40 cellular contexts compared by ENCODE assay signal in genomic region chr6:167342879-167343610, GRCh38. TPM values are rescaled to one million over a fixed set of nuclear protein-coding genes. Genes with fewer than 3 reads are reported as not detected.
"Had no signal": no experiment of that assay in that cellular context is flagged by ENCODE, and none has a peak within 500 bp of the region (broad histone marks: within the 10 kb centered on the region; RNA-seq: fewer than 3 reads in every experiment).

No MANE protein-coding gene starts in this region.

- H3K27ac ChIP-seq: adrenal gland, body of pancreas, epithelial cell of prostate, esophagus squamous epithelium, gastroesophageal sphincter had no signal

- H3K4me3 Mint-ChIP-seq: activated CD4-positive, alpha-beta memory T cell treated with anti-CD3 and anti-CD28 coated beads for 36 hours; activated CD4-positive, alpha-beta T cell treated with anti-CD3 and anti-CD28 coated beads for 36 hours; activated CD4-positive, alpha-beta T cell treated with anti-CD3 and anti-CD28 coated beads, Interleukin-2, amount 10 ng/mL, durations not matched to agents 24 days and 14 days; activated CD8-positive, alpha-beta memory T cell treated with anti-CD3 and anti-CD28 coated beads, Interleukin-2, amount 10 ng/mL, durations not matched to agents 7 days and 5 days; activated CD8-positive, alpha-beta T cell treated with anti-CD3 and anti-CD28 coated beads, Interleukin-2, amount 10 ng/mL, durations not matched to agents 7 days and 5 days; activated naive CD4-positive, alpha-beta T cell treated with anti-CD3 and anti-CD28 coated beads for 36 hours; activated naive CD4-positive, alpha-beta T cell treated with anti-CD3 and anti-CD28 coated beads, Interleukin-2, amount 50 U/mL, for 24 hours; activated naive CD8-positive, alpha-beta T cell treated with anti-CD3 and anti-CD28 coated beads for 36 hours; activated naive CD8-positive, alpha-beta T cell treated with anti-CD3 and anti-CD28 coated beads, Interleukin-2, amount 50 U/mL, for 24 hours; activated T-helper 1 cell treated with anti-CD3 and anti-CD28 coated beads, Interleukin-12 subunit alpha, Interleukin-12 subunit beta, Interleukin-2, Interleukin-4 antibody, amounts not matched to agents 30 ng/mL and 10 ng/mL and 1 ng/mL, durations not matched to agents 14 hours and 24 hours and 36 hours; effector memory CD8-positive, alpha-beta T cell had no signal

- H3K27me3 ChIP-seq: adrenal gland, body of pancreas had no signal

- H3K4me1 ChIP-seq: adrenal gland, body of pancreas, esophagus squamous epithelium, gastroesophageal sphincter had no signal

- ATAC-seq: activated CD4-positive, alpha-beta T cell treated with anti-CD3 and anti-CD28 coated beads for 36 hours; activated CD8-positive, alpha-beta memory T cell treated with anti-CD3 and anti-CD28 coated beads, Interleukin-2, amount 10 ng/mL, durations not matched to agents 7 days and 5 days; activated CD8-positive, alpha-beta T cell treated with anti-CD3 and anti-CD28 coated beads, Interleukin-2, amount 10 ng/mL, durations not matched to agents 7 days and 5 days; activated naive CD8-positive, alpha-beta T cell treated with anti-CD3 and anti-CD28 coated beads, Interleukin-2, amount 50 U/mL, for 24 hours; body of pancreas; effector memory CD8-positive, alpha-beta T cell; gastroesophageal sphincter had no signal

- H3K9me3 ChIP-seq: adrenal gland, body of pancreas, esophagus squamous epithelium, gastroesophageal sphincter had no signal

- H3K4me1 Mint-ChIP-seq: activated CD4-positive, alpha-beta T cell treated with anti-CD3 and anti-CD28 coated beads for 36 hours; activated CD4-positive, alpha-beta T cell treated with anti-CD3 and anti-CD28 coated beads, Interleukin-2, amount 10 ng/mL, durations not matched to agents 24 days and 14 days; activated CD8-positive, alpha-beta memory T cell treated with anti-CD3 and anti-CD28 coated beads, Interleukin-2, amount 10 ng/mL, durations not matched to agents 7 days and 5 days; activated naive CD4-positive, alpha-beta T cell treated with anti-CD3 and anti-CD28 coated beads, Interleukin-2, amount 50 U/mL, for 24 hours; activated naive CD8-positive, alpha-beta T cell treated with anti-CD3 and anti-CD28 coated beads for 36 hours; activated naive CD8-positive, alpha-beta T cell treated with anti-CD3 and anti-CD28 coated beads, Interleukin-2, amount 50 U/mL, for 24 hours had no signal

- H3K36me3 Mint-ChIP-seq: activated CD4-positive, alpha-beta memory T cell treated with anti-CD3 and anti-CD28 coated beads for 36 hours; activated CD8-positive, alpha-beta memory T cell treated with anti-CD3 and anti-CD28 coated beads, Interleukin-2, amount 10 ng/mL, durations not matched to agents 7 days and 5 days; activated naive CD8-positive, alpha-beta T cell treated with anti-CD3 and anti-CD28 coated beads for 36 hours had no signal

- H3K4me3 ChIP-seq: adrenal gland, body of pancreas, esophagus squamous epithelium, gastroesophageal sphincter had no signal

- H3K9me3 Mint-ChIP-seq: activated CD4-positive, alpha-beta memory T cell treated with anti-CD3 and anti-CD28 coated beads for 36 hours; activated CD4-positive, alpha-beta T cell treated with anti-CD3 and anti-CD28 coated beads, Interleukin-2, amount 10 ng/mL, durations not matched to agents 24 days and 14 days; activated naive CD4-positive, alpha-beta T cell treated with anti-CD3 and anti-CD28 coated beads for 36 hours; activated naive CD4-positive, alpha-beta T cell treated with anti-CD3 and anti-CD28 coated beads, Interleukin-2, amount 50 U/mL, for 24 hours; activated naive CD8-positive, alpha-beta T cell treated with anti-CD3 and anti-CD28 coated beads for 36 hours; activated naive CD8-positive, alpha-beta T cell treated with anti-CD3 and anti-CD28 coated beads, Interleukin-2, amount 50 U/mL, for 24 hours; activated T-helper 1 cell treated with anti-CD3 and anti-CD28 coated beads, Interleukin-12 subunit alpha, Interleukin-12 subunit beta, Interleukin-2, Interleukin-4 antibody, amounts not matched to agents 30 ng/mL and 10 ng/mL and 1 ng/mL, durations not matched to agents 14 hours and 24 hours and 36 hours; activated T-helper 2 cell treated with anti-CD3 and anti-CD28 coated beads, Interferon-gamma antibody, Interleukin-2, Interleukin-4, amounts not matched to agents 10 μg/mL and 5 μg/mL and 100 μg/mL, durations not matched to agents 14 hours and 24 hours and 36 hours; effector memory CD8-positive, alpha-beta T cell had no signal

- H3K36me3 ChIP-seq: adrenal gland, esophagus squamous epithelium, gastroesophageal sphincter had no signal

- H3K27ac Mint-ChIP-seq: activated CD4-positive, alpha-beta memory T cell treated with anti-CD3 and anti-CD28 coated beads for 36 hours; activated CD4-positive, alpha-beta T cell treated with anti-CD3 and anti-CD28 coated beads for 36 hours; activated CD4-positive, alpha-beta T cell treated with anti-CD3 and anti-CD28 coated beads, Interleukin-2, amount 10 ng/mL, durations not matched to agents 24 days and 14 days; activated CD8-positive, alpha-beta memory T cell treated with anti-CD3 and anti-CD28 coated beads, Interleukin-2, amount 10 ng/mL, durations not matched to agents 7 days and 5 days; activated CD8-positive, alpha-beta T cell treated with anti-CD3 and anti-CD28 coated beads, Interleukin-2, amount 10 ng/mL, durations not matched to agents 7 days and 5 days; activated naive CD4-positive, alpha-beta T cell treated with anti-CD3 and anti-CD28 coated beads for 36 hours; activated naive CD4-positive, alpha-beta T cell treated with anti-CD3 and anti-CD28 coated beads, Interleukin-2, amount 50 U/mL, for 24 hours; activated naive CD8-positive, alpha-beta T cell treated with anti-CD3 and anti-CD28 coated beads for 36 hours; activated naive CD8-positive, alpha-beta T cell treated with anti-CD3 and anti-CD28 coated beads, Interleukin-2, amount 50 U/mL, for 24 hours; activated T-helper 1 cell treated with anti-CD3 and anti-CD28 coated beads, Interleukin-12 subunit alpha, Interleukin-12 subunit beta, Interleukin-2, Interleukin-4 antibody, amounts not matched to agents 30 ng/mL and 10 ng/mL and 1 ng/mL, durations not matched to agents 14 hours and 24 hours and 36 hours; activated T-helper 2 cell treated with anti-CD3 and anti-CD28 coated beads, Interferon-gamma antibody, Interleukin-2, Interleukin-4, amounts not matched to agents 10 μg/mL and 5 μg/mL and 100 μg/mL, durations not matched to agents 14 hours and 24 hours and 36 hours; effector memory CD8-positive, alpha-beta T cell had no signal

- FAIRE-seq: colon, endothelial cell of umbilical vein had no signal

- H3K27me3 Mint-ChIP-seq: activated naive CD4-positive, alpha-beta T cell treated with anti-CD3 and anti-CD28 coated beads, Interleukin-2, amount 50 U/mL, for 24 hours had no signal

- DNase-seq: activated CD4-positive, alpha-beta memory T cell treated with anti-CD3 and anti-CD28 coated beads for 36 hours; activated CD4-positive, alpha-beta T cell treated with anti-CD3 and anti-CD28 coated beads for 36 hours; activated CD4-positive, alpha-beta T cell treated with anti-CD3 and anti-CD28 coated beads, Interleukin-2, amount 10 ng/mL, durations not matched to agents 24 days and 14 days; activated CD4-positive, CD25-positive, alpha-beta regulatory T cell; activated CD4-positive, CD25-positive, alpha-beta regulatory T cell treated with anti-CD3 and anti-CD28 coated beads, Interleukin-2, amount 50 U/mL, for 72 hours; activated CD8-positive, alpha-beta memory T cell treated with anti-CD3 and anti-CD28 coated beads, Interleukin-2, amount 10 ng/mL, durations not matched to agents 7 days and 5 days; activated CD8-positive, alpha-beta memory T cell treated with anti-CD3 and anti-CD28 coated beads, Interleukin-2, amount 50 U/mL, for 4 hours; activated CD8-positive, alpha-beta T cell treated with anti-CD3 and anti-CD28 coated beads, Interleukin-2, amount 10 ng/mL, durations not matched to agents 7 days and 5 days; activated effector memory CD4-positive, alpha-beta T cell treated with anti-CD3 and anti-CD28 coated beads, Interleukin-2, amount 50 U/mL, for 16 hours; activated naive CD4-positive, alpha-beta T cell treated with anti-CD3 and anti-CD28 coated beads for 36 hours; activated naive CD8-positive, alpha-beta T cell treated with anti-CD3 and anti-CD28 coated beads for 36 hours; activated naive CD8-positive, alpha-beta T cell treated with anti-CD3 and anti-CD28 coated beads, Interleukin-2, amount 50 U/mL, for 24 hours; activated T-cell treated with anti-CD3 and anti-CD28 coated beads, Interleukin-2, amount 50 U/mL, for 1 hour; activated T-cell treated with anti-CD3 and anti-CD28 coated beads, Interleukin-2, amount 50 U/mL, for 48 hours; adrenal gland; amygdala; aorta; body of pancreas; caudate nucleus; cortex of kidney; dermis blood vessel endothelial cell; effector CD4-positive, alpha-beta T cell; effector memory CD8-positive, alpha-beta T cell; esophagus squamous epithelium; foreskin melanocyte; T-helper 2 cell had no signal

RNA-seq across cellular contexts. Expression of gene TTLL2, which starts 18.2 kb away (rescaled TPM):
- total RNA-seq: activated CD4-positive, alpha-beta memory T cell treated with anti-CD3 and anti-CD28 coated beads for 36 hours; activated CD4-positive, alpha-beta T cell treated with anti-CD3 and anti-CD28 coated beads for 36 hours; activated CD4-positive, alpha-beta T cell treated with anti-CD3 and anti-CD28 coated beads, Interleukin-2, amount 10 ng/mL, durations not matched to agents 24 days and 14 days; activated CD8-positive, alpha-beta memory T cell treated with anti-CD3 and anti-CD28 coated beads for 36 hours; activated CD8-positive, alpha-beta memory T cell treated with anti-CD3 and anti-CD28 coated beads, Interleukin-2, amount 10 ng/mL, durations not matched to agents 7 days and 5 days; activated CD8-positive, alpha-beta T cell treated with anti-CD3 and anti-CD28 coated beads, Interleukin-2, amount 10 ng/mL, durations not matched to agents 7 days and 5 days; activated naive CD4-positive, alpha-beta T cell treated with anti-CD3 and anti-CD28 coated beads for 36 hours; activated naive CD8-positive, alpha-beta T cell treated with anti-CD3 and anti-CD28 coated beads for 36 hours; activated T-helper 1 cell treated with anti-CD3 and anti-CD28 coated beads, Interleukin-12 subunit alpha, Interleukin-12 subunit beta, Interleukin-2, Interleukin-4 antibody, amounts not matched to agents 30 ng/mL and 10 ng/mL and 1 ng/mL, durations not matched to agents 14 hours and 24 hours and 36 hours; activated T-helper 2 cell treated with anti-CD3 and anti-CD28 coated beads, Interferon-gamma antibody, Interleukin-2, Interleukin-4, amounts not matched to agents 10 μg/mL and 5 μg/mL and 100 μg/mL, durations not matched to agents 14 hours and 24 hours and 36 hours; adrenal gland; aorta; body of pancreas; chondrocyte; dermis blood vessel endothelial cell; endothelial cell of umbilical vein; esophagus squamous epithelium; fibroblast of lung; fibroblast of villous mesenchyme; gastroesophageal sphincter; glomerular endothelial cell; T-helper 1 cell treated with Interleukin-12 subunit alpha and Interleukin-12 subunit beta and Interleukin-4 antibody, amounts not matched to agents 30 ng/mL and 1 ng/mL, for 36 hours had no signal
- polyA plus RNA-seq: adrenal gland, aorta, endothelial cell of umbilical vein, esophagus, fibroblast of lung had no signal

RNA-seq across cellular contexts. Expression of gene UNC93A, which starts 51.9 kb away (rescaled TPM):
- total RNA-seq: activated CD4-positive, alpha-beta memory T cell treated with anti-CD3 and anti-CD28 coated beads for 36 hours; activated CD4-positive, alpha-beta T cell treated with anti-CD3 and anti-CD28 coated beads for 36 hours; activated CD4-positive, alpha-beta T cell treated with anti-CD3 and anti-CD28 coated beads, Interleukin-2, amount 10 ng/mL, durations not matched to agents 24 days and 14 days; activated CD8-positive, alpha-beta memory T cell treated with anti-CD3 and anti-CD28 coated beads for 36 hours; activated CD8-positive, alpha-beta memory T cell treated with anti-CD3 and anti-CD28 coated beads, Interleukin-2, amount 10 ng/mL, durations not matched to agents 7 days and 5 days; activated CD8-positive, alpha-beta T cell treated with anti-CD3 and anti-CD28 coated beads, Interleukin-2, amount 10 ng/mL, durations not matched to agents 7 days and 5 days; activated naive CD4-positive, alpha-beta T cell treated with anti-CD3 and anti-CD28 coated beads for 36 hours; activated naive CD8-positive, alpha-beta T cell treated with anti-CD3 and anti-CD28 coated beads for 36 hours; activated T-helper 1 cell treated with anti-CD3 and anti-CD28 coated beads, Interleukin-12 subunit alpha, Interleukin-12 subunit beta, Interleukin-2, Interleukin-4 antibody, amounts not matched to agents 30 ng/mL and 10 ng/mL and 1 ng/mL, durations not matched to agents 14 hours and 24 hours and 36 hours; activated T-helper 2 cell treated with anti-CD3 and anti-CD28 coated beads, Interferon-gamma antibody, Interleukin-2, Interleukin-4, amounts not matched to agents 10 μg/mL and 5 μg/mL and 100 μg/mL, durations not matched to agents 14 hours and 24 hours and 36 hours; adrenal gland; aorta; body of pancreas; chondrocyte; dermis blood vessel endothelial cell; endothelial cell of umbilical vein; fibroblast of lung; fibroblast of villous mesenchyme; gastroesophageal sphincter; glomerular endothelial cell; T-helper 1 cell treated with Interleukin-12 subunit alpha and Interleukin-12 subunit beta and Interleukin-4 antibody, amounts not matched to agents 30 ng/mL and 1 ng/mL, for 36 hours had no signal
- polyA plus RNA-seq: adrenal gland, aorta, endothelial cell of umbilical vein, fibroblast of lung had no signal
